In the genomic region with DNA sequence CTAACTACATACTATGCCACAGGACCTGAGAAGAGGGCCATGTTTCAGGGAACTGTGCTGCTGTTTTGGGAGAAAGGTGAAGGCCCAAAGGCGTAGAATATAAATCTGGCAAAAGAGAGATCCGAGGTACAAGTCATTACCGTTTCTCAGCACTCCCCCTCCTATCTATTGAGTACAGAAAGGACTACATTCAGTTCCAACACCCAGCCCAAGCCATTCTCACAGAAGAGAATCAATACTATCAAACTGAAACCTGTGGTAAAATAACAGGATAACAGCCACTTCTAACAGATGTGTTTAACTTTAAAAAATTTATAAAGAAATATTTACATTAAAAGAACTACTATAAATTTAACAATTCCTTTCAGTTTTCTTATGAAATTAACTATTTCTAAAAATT, we compare ENCODE assay signal across 1 cellular context.
TF ChIP-seq lines count a peak whose summit lies in the region.

No MANE protein-coding gene starts in this region.

TF ChIP-seq in GM12878, 131 proteins besides CTCF, POLR2A, EP300 and RAD21:
- TF ChIP-seq KDM1A (IDR thresholded peaks at IDR 0.05; ENCODE audit: borderline replicate concordance) = no peak
- no peak for TF ChIP-seq PML (IDR thresholded peaks at IDR 0.05; ENCODE audit: low read length)
- no peak for TF ChIP-seq CHD2 (IDR thresholded peaks at IDR 0.05; ENCODE audit: borderline replicate concordance, low read depth, low read length)
- no peak for TF ChIP-seq RB1 (IDR thresholded peaks at IDR 0.05; ENCODE audit: borderline replicate concordance)
- TF ChIP-seq, protein P1, sequence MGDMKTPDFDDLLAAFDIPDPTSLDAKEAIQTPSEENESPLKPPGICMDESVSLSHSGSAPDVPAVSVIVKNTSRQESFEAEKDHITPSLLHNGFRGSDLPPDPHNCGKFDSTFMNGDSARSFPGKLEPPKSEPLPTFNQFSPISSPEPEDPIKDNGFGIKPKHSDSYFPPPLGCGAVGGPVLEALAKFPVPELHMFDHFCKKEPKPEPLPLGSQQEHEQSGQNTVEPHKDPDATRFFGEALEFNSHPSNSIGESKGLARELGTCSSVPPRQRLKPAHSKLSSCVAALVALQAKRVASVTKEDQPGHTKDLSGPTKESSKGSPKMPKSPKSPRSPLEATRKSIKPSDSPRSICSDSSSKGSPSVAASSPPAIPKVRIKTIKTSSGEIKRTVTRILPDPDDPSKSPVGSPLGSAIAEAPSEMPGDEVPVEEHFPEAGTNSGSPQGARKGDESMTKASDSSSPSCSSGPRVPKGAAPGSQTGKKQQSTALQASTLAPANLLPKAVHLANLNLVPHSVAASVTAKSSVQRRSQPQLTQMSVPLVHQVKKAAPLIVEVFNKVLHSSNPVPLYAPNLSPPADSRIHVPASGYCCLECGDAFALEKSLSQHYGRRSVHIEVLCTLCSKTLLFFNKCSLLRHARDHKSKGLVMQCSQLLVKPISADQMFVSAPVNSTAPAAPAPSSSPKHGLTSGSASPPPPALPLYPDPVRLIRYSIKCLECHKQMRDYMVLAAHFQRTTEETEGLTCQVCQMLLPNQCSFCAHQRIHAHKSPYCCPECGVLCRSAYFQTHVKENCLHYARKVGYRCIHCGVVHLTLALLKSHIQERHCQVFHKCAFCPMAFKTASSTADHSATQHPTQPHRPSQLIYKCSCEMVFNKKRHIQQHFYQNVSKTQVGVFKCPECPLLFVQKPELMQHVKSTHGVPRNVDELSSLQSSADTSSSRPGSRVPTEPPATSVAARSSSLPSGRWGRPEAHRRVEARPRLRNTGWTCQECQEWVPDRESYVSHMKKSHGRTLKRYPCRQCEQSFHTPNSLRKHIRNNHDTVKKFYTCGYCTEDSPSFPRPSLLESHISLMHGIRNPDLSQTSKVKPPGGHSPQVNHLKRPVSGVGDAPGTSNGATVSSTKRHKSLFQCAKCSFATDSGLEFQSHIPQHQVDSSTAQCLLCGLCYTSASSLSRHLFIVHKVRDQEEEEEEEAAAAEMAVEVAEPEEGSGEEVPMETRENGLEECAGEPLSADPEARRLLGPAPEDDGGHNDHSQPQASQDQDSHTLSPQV (IDR thresholded peaks at IDR 0.05) = no peak
- TF ChIP-seq KAT2A (conservative IDR thresholded peaks at IDR 0.05; ENCODE audit: control insufficient read depth, low read depth, low read length) = no peak
